In genomic region chr6:11198663-11199603, GRCh38 we compare ENCODE assay signal across 8 cellular contexts. TPM values are rescaled to one million over a fixed set of nuclear protein-coding genes. Genes with fewer than 3 reads are reported as not detected.
DNase-seq lines count a peak whose midpoint lies in the region; ATAC-seq, FAIRE-seq and TF ChIP-seq lines count a peak whose summit lies in the region.

No MANE protein-coding gene starts in this region.

- H3K27me3 Mint-ChIP-seq in activated naive CD8-positive, alpha-beta T cell treated with anti-CD3 and anti-CD28 coated beads for 36 hours, result no peaks in the 10 kb centered on the region

- H3K79me1 ChIP-seq in neuronal stem cell (ENCODE audit: low read depth, low read length), result no peaks in the 10 kb centered on the region

- no peak overlapping the region for H4K91ac ChIP-seq in neuronal stem cell (ENCODE audit: low read depth, low read length, poor library complexity)

- H2BK5ac ChIP-seq in neuronal stem cell (ENCODE audit: low read length), result no peak overlapping the region

- DNase-seq in GM13977 (ENCODE audit: low spot score) (peak; percentile 26), neuronal stem cell (ENCODE audit: low spot score) (no peak), HUDEP-2 (lab: John Stamatoyannopoulos, UW; ENCODE audit: unreplicated experiment in 76 of 76) (no peak), pancreas (no peak), OCI-M2 (lab: John Stamatoyannopoulos, UW; ENCODE audit: unreplicated experiment) (no peak)
- peak; percentile 36 for DNase-seq in activated naive CD8-positive, alpha-beta T cell treated with anti-CD3 and anti-CD28 coated beads for 36 hours
- DNase-seq in activated CD4-positive, CD25-positive, alpha-beta regulatory T cell (lab: John Stamatoyannopoulos, UW), result no peak

- no peaks in the 10 kb centered on the region for H3K27me3 ChIP-seq in neuronal stem cell (ENCODE audit: control insufficient read depth in 3 of 3, insufficient read depth in 3 of 3, low read depth in 1 of 3, low read length in 3 of 3)
- no peaks in the 10 kb centered on the region for H3K27me3 ChIP-seq in pancreas

- H3K9ac ChIP-seq in neuronal stem cell (ENCODE audit: low read depth, low read length, poor library complexity), result no peak overlapping the region

- no peak overlapping the region for H3K18ac ChIP-seq in neuronal stem cell (ENCODE audit: low read length)

- H3K4me1 Mint-ChIP-seq in activated naive CD8-positive, alpha-beta T cell treated with anti-CD3 and anti-CD28 coated beads for 36 hours, result peaks cover 49% of the 10 kb centered on the region

- peaks cover 0 to 11% of the 10 kb centered on the region in 2 donors for H3K9me3 ChIP-seq in neuronal stem cell (replicated peaks in 1 of 2; ENCODE audit: control insufficient read depth in 2 of 2, insufficient read depth in 1 of 2, low read depth in 1 of 2, low read length in 2 of 2)
- no peaks in the 10 kb centered on the region for H3K9me3 ChIP-seq in pancreas

- no CpG with 5 or more reads among the region's 5 CpGs for WGBS in neuronal stem cell (ENCODE audit: extremely low coverage in 2 of 2, insufficient read length in 2 of 2, insufficient replicate concordance in 1 of 2), 2 donors
- WGBS in pancreas, 2 donors, result 74 to 78% methylated on average over 5 of the region's 5 CpGs

- H3K4me2 ChIP-seq in neuronal stem cell (ENCODE audit: insufficient read depth, low read length, poor library complexity, severe bottlenecking), result no peak overlapping the region

- H3K36me3 ChIP-seq in neuronal stem cell (replicated peaks in 1 of 2; ENCODE audit: control insufficient read depth in 2 of 2, insufficient read depth in 2 of 2, low read length in 2 of 2) (peaks cover 0 to 50% of the 10 kb centered on the region in 2 donors), pancreas (no peaks in the 10 kb centered on the region)

- H3K27ac Mint-ChIP-seq in activated naive CD8-positive, alpha-beta T cell treated with anti-CD3 and anti-CD28 coated beads for 36 hours, result peak overlapping the region; percentile 82

- H3K4me3 Mint-ChIP-seq in activated naive CD8-positive, alpha-beta T cell treated with anti-CD3 and anti-CD28 coated beads for 36 hours, result peak overlapping the region; percentile 3

- no peak overlapping the region for H2BK15ac ChIP-seq in neuronal stem cell (ENCODE audit: low read length)

- ATAC-seq in HG03442 (IDR thresholded peaks at IDR 0.05; ENCODE audit: unreplicated experiment), result peak; percentile 50
- ATAC-seq in pancreas, result no peak

- no peak overlapping the region for H3K23ac ChIP-seq in neuronal stem cell (ENCODE audit: low read depth, low read length, poor library complexity)

- peak overlapping the region; percentile 42 for H2BK12ac ChIP-seq in neuronal stem cell (ENCODE audit: low read length)

- intact Hi-C loops in pancreas (cut with DNase I), result no loop called here

- H3K14ac ChIP-seq in neuronal stem cell (ENCODE audit: low read length), result no peak overlapping the region

- H3K4me3 ChIP-seq in neuronal stem cell (ENCODE audit: low read length in 2 of 2), result no peak overlapping the region
- no peak overlapping the region for H3K4me3 ChIP-seq in pancreas

- H2AFZ ChIP-seq in neuronal stem cell (ENCODE audit: low read length), result no peak overlapping the region

- no peak overlapping the region for H2BK120ac ChIP-seq in neuronal stem cell (ENCODE audit: low read depth, low read length)

- H3K9me3 Mint-ChIP-seq in activated naive CD8-positive, alpha-beta T cell treated with anti-CD3 and anti-CD28 coated beads for 36 hours, result peaks cover 1% of the 10 kb centered on the region

- TF ChIP-seq CTCF in GM13977 (IDR thresholded peaks at IDR 0.05; ENCODE audit: extremely low read depth, insufficient read depth, missing control alignments), result no peak
- no peak for TF ChIP-seq CTCF in pancreas (IDR thresholded peaks at IDR 0.05)

- in situ Hi-C loops in GM13977 (cut with MboI; ENCODE audit: low pct_unique_long_range_greater_than_20kb, low sequenced_read_pairs, unreplicated experiment), result no loop called here

- H3K4ac ChIP-seq in neuronal stem cell (ENCODE audit: low read length), result no peak overlapping the region

- H3K27ac ChIP-seq in neuronal stem cell (replicated peaks; ENCODE audit: low read length), result no peak overlapping the region
- peak overlapping the region in 2 of 4 donors; percentile 17 to 25 for H3K27ac ChIP-seq in pancreas

- peaks cover 32 to 52% of the 10 kb centered on the region in 2 donors for H3K4me1 ChIP-seq in neuronal stem cell (ENCODE audit: control insufficient read depth in 2 of 2, insufficient read depth in 1 of 2, low read depth in 1 of 2, low read length in 2 of 2)
- H3K4me1 ChIP-seq in pancreas, result peaks cover 0 to 5% (median 5%) of the 10 kb centered on the region in 3 donors

- FAIRE-seq in pancreas (lab: Jason Lieb, UNC), result no peak

- no peak overlapping the region for H4K8ac ChIP-seq in neuronal stem cell (ENCODE audit: low read depth, low read length)

- no peak overlapping the region for H2AK5ac ChIP-seq in neuronal stem cell (ENCODE audit: low read depth, low read length)

- H3K36me3 Mint-ChIP-seq in activated naive CD8-positive, alpha-beta T cell treated with anti-CD3 and anti-CD28 coated beads for 36 hours, result peaks cover 73% of the 10 kb centered on the region

RNA-seq across cellular contexts. Expression of gene NEDD9, which starts 33.5 kb away (rescaled TPM):
- total RNA-seq in activated naive CD8-positive, alpha-beta T cell treated with anti-CD3 and anti-CD28 coated beads for 36 hours, result 10 to 100 TPM; 32.0 to 33.7 TPM
- 6.2 TPM for polyA plus RNA-seq in neuronal stem cell (2013, experiment 1 of 2)
- 6.4 TPM for polyA plus RNA-seq in neuronal stem cell (2013, experiment 2 of 2)
- 10 to 100 TPM in 1 of 6 donors, 1 to 10 TPM in 5; 4.9 to 13.2 (median 8.3) TPM for total RNA-seq in pancreas
- 10 to 100 TPM in 1 of 2 donors, 1 to 10 TPM in 1; 4.8 to 11.7 TPM for polyA plus RNA-seq in pancreas

Comparison
In these comparisons a context has a peak if more than half of its experiments do, and no peak if none do; other contexts are left out.
1. DNase-seq: peak in GM13977 (single experiment) and activated naive CD8-positive, alpha-beta T cell treated with anti-CD3 and anti-CD28 coated beads for 36 hours (single experiment); none in neuronal stem cell (single experiment), HUDEP-2 (0 of 76), pancreas (0 of 6), OCI-M2 (single experiment) and activated CD4-positive, CD25-positive, alpha-beta regulatory T cell (0 of 4).